2 cellular contexts compared by ENCODE assay signal in the genomic region with DNA sequence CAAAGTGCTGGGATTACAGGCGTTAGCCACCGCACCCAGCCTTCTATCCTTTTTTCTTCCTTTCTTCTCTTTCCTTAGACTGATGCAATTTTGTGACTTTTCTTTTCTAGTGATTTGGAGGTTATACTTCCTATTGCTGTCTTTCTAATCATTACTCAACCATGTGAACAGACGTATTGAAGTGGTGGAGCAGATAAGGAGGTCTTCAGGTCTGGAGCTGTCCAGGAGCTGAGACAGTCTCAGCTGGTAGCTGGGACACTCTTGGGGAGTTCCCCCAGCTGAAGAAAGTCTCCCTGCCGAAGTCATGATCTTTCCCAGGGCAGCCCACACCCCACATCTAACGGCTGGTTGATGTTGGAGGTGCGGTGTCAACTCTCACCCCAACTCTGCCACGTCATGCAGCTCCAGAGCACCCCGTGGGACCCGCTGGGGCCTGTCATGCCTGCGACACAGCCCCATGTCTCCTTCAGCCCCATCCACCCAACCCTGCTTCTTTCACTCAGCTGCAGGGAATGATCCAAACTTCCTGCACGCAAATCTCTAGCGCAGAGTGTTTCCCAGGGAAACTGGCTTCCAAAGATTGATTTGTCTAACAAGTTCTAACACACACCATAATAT.
TF ChIP-seq lines count a peak whose summit lies in the region.

No MANE protein-coding gene starts in this region.

TF ChIP-seq in Ishikawa, 13 proteins besides CTCF, POLR2A, EP300 and RAD21:
- no peak for TF ChIP-seq TAF1 (IDR thresholded peaks at IDR 0.05; ENCODE audit: low read depth)
- TF ChIP-seq, protein P1, sequence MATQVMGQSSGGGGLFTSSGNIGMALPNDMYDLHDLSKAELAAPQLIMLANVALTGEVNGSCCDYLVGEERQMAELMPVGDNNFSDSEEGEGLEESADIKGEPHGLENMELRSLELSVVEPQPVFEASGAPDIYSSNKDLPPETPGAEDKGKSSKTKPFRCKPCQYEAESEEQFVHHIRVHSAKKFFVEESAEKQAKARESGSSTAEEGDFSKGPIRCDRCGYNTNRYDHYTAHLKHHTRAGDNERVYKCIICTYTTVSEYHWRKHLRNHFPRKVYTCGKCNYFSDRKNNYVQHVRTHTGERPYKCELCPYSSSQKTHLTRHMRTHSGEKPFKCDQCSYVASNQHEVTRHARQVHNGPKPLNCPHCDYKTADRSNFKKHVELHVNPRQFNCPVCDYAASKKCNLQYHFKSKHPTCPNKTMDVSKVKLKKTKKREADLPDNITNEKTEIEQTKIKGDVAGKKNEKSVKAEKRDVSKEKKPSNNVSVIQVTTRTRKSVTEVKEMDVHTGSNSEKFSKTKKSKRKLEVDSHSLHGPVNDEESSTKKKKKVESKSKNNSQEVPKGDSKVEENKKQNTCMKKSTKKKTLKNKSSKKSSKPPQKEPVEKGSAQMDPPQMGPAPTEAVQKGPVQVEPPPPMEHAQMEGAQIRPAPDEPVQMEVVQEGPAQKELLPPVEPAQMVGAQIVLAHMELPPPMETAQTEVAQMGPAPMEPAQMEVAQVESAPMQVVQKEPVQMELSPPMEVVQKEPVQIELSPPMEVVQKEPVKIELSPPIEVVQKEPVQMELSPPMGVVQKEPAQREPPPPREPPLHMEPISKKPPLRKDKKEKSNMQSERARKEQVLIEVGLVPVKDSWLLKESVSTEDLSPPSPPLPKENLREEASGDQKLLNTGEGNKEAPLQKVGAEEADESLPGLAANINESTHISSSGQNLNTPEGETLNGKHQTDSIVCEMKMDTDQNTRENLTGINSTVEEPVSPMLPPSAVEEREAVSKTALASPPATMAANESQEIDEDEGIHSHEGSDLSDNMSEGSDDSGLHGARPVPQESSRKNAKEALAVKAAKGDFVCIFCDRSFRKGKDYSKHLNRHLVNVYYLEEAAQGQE (IDR thresholded peaks at IDR 0.05; ENCODE audit: low read depth): peak; percentile 47; the same call in 1 of the 2 replicates

TF ChIP-seq in GM12878, 131 proteins besides CTCF, POLR2A, EP300 and RAD21:
- TF ChIP-seq, protein P2, sequence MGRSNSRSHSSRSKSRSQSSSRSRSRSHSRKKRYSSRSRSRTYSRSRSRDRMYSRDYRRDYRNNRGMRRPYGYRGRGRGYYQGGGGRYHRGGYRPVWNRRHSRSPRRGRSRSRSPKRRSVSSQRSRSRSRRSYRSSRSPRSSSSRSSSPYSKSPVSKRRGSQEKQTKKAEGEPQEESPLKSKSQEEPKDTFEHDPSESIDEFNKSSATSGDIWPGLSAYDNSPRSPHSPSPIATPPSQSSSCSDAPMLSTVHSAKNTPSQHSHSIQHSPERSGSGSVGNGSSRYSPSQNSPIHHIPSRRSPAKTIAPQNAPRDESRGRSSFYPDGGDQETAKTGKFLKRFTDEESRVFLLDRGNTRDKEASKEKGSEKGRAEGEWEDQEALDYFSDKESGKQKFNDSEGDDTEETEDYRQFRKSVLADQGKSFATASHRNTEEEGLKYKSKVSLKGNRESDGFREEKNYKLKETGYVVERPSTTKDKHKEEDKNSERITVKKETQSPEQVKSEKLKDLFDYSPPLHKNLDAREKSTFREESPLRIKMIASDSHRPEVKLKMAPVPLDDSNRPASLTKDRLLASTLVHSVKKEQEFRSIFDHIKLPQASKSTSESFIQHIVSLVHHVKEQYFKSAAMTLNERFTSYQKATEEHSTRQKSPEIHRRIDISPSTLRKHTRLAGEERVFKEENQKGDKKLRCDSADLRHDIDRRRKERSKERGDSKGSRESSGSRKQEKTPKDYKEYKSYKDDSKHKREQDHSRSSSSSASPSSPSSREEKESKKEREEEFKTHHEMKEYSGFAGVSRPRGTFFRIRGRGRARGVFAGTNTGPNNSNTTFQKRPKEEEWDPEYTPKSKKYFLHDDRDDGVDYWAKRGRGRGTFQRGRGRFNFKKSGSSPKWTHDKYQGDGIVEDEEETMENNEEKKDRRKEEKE (IDR thresholded peaks at IDR 0.05): no peak
- TF ChIP-seq RFX5 (IDR thresholded peaks at IDR 0.05; ENCODE audit: low read depth, low read length) (no peak), SMAD5 (IDR thresholded peaks at IDR 0.05; ENCODE audit: low read depth) (no peak), POU2F2 (IDR thresholded peaks at IDR 0.05; ENCODE audit: borderline replicate concordance, low read depth, low read length) (no peak), PML (IDR thresholded peaks at IDR 0.05; ENCODE audit: low read length) (no peak)
- TF ChIP-seq, protein P1 (IDR thresholded peaks at IDR 0.05; ENCODE audit: low read depth, low read length): 0 out of 2 replicates have a peak, but pooled peaks have one; percentile 50
